8 cellular contexts compared by ENCODE assay signal in genomic region chr17:1153795-1154546, GRCh38. TPM values are rescaled to one million over a fixed set of nuclear protein-coding genes. Genes with fewer than 3 reads are reported as not detected.
DNase-seq lines count a peak whose midpoint lies in the region; ATAC-seq and TF ChIP-seq lines count a peak whose summit lies in the region.

No MANE protein-coding gene starts in this region.

- intact Hi-C loops in adrenal gland (cut with DNase I), result no loop called here
- intact Hi-C loops in aorta (cut with DNase I), result no loop called here

- WGBS in adrenal gland, 4 donors, result 62 to 78% (median 69%) methylated on average over 10 to 30 of the region's 30 CpGs
- WGBS in aorta, 2 donors, result 6 to 14% methylated on average over 30 of the region's 30 CpGs

- H3K36me3 ChIP-seq in BE2C, result no peaks in the 10 kb centered on the region
- peaks cover 0 to 7% of the 10 kb centered on the region in 2 donors for H3K36me3 ChIP-seq in adrenal gland (replicated peaks in 1 of 2)
- H3K36me3 ChIP-seq in iPS-18a (ENCODE audit: control insufficient read depth, low read depth, low read length), result peaks cover 6% of the 10 kb centered on the region
- H3K36me3 ChIP-seq in aorta (ENCODE audit: control insufficient read depth in 1 of 2, insufficient read depth in 2 of 2, low read length in 1 of 2), result peaks cover 0 to 1% of the 10 kb centered on the region in 2 donors

- no peaks in the 10 kb centered on the region for H3K4me1 Mint-ChIP-seq in activated CD8-positive, alpha-beta T cell treated with anti-CD3 and anti-CD28 coated beads, Interleukin-2, amount 10 ng/mL, durations not matched to agents 7 days and 5 days (ENCODE audit: low read depth)
- H3K4me1 Mint-ChIP-seq in stimulated activated naive CD8-positive, alpha-beta T cell treated with anti-CD3 and anti-CD28 coated beads, Interleukin-15, amount 100 ng/mL, for 72 hours, result no peaks in the 10 kb centered on the region

- POLR2A ChIA-PET in activated CD8-positive, alpha-beta T cell treated with anti-CD3 and anti-CD28 coated beads, Interleukin-2, amount 10 ng/mL, durations not matched to agents 7 days and 5 days (lab: Charles Lee), result no interaction called here

- no peaks in the 10 kb centered on the region for H3K4me1 ChIP-seq in BE2C
- peaks cover 4 to 11% of the 10 kb centered on the region in 2 donors for H3K4me1 ChIP-seq in adrenal gland (replicated peaks in 1 of 2)
- no peaks in the 10 kb centered on the region for H3K4me1 ChIP-seq in iPS-18a (ENCODE audit: control insufficient read depth, low read depth, low read length)
- H3K4me1 ChIP-seq in aorta (ENCODE audit: control insufficient read depth in 1 of 2, insufficient read depth in 2 of 2, low read length in 2 of 2), result no peaks in the 10 kb centered on the region

- H3K36me3 Mint-ChIP-seq in activated CD8-positive, alpha-beta T cell treated with anti-CD3 and anti-CD28 coated beads, Interleukin-2, amount 10 ng/mL, durations not matched to agents 7 days and 5 days (ENCODE audit: low read depth), result no peaks in the 10 kb centered on the region

- CTCF ChIA-PET in activated CD8-positive, alpha-beta T cell treated with anti-CD3 and anti-CD28 coated beads, Interleukin-2, amount 10 ng/mL, durations not matched to agents 7 days and 5 days (lab: Charles Lee), result no interaction called here

- no peaks in the 10 kb centered on the region for H3K27me3 ChIP-seq in BE2C
- H3K27me3 ChIP-seq in adrenal gland, result no peaks in the 10 kb centered on the region
- H3K27me3 ChIP-seq in iPS-18a (ENCODE audit: control insufficient read depth, insufficient read depth, low read length), result no peaks in the 10 kb centered on the region
- H3K27me3 ChIP-seq in aorta (ENCODE audit: control insufficient read depth in 1 of 2, insufficient read depth in 2 of 2, low read length in 1 of 2), result no peaks in the 10 kb centered on the region

- H3K9me3 Mint-ChIP-seq in activated CD8-positive, alpha-beta T cell treated with anti-CD3 and anti-CD28 coated beads, Interleukin-2, amount 10 ng/mL, durations not matched to agents 7 days and 5 days (ENCODE audit: insufficient read depth), result no peaks in the 10 kb centered on the region
- H3K9me3 Mint-ChIP-seq in stimulated activated naive CD8-positive, alpha-beta T cell treated with anti-CD3 and anti-CD28 coated beads, Interleukin-15, amount 100 ng/mL, for 72 hours, result no peaks in the 10 kb centered on the region

- DNase-seq in BE2C, result peak; percentile 70
- DNase-seq in M059J (ENCODE audit: low read depth), result peak; percentile 48
- DNase-seq in adrenal gland, result peak; percentile 53 to 93 (median 62)
- DNase-seq in aorta, result peak; percentile 89 to 93
- no peak for DNase-seq in activated CD8-positive, alpha-beta T cell treated with anti-CD3 and anti-CD28 coated beads, Interleukin-2, amount 10 ng/mL, durations not matched to agents 7 days and 5 days
- no peak for DNase-seq in stimulated activated naive CD8-positive, alpha-beta T cell treated with anti-CD3 and anti-CD28 coated beads, Interleukin-15, amount 100 ng/mL, for 72 hours

- H3K4me3 ChIP-seq in BE2C (ENCODE audit: low read depth, low read length) (peak overlapping the region; percentile 28), adrenal gland (no peak overlapping the region), iPS-18a (ENCODE audit: low read length) (no peak overlapping the region), aorta (ENCODE audit: low read length in 2 of 2) (no peak overlapping the region)

- no peak overlapping the region for H3K27ac Mint-ChIP-seq in activated CD8-positive, alpha-beta T cell treated with anti-CD3 and anti-CD28 coated beads, Interleukin-2, amount 10 ng/mL, durations not matched to agents 7 days and 5 days
- no peak overlapping the region for H3K27ac Mint-ChIP-seq in stimulated activated naive CD8-positive, alpha-beta T cell treated with anti-CD3 and anti-CD28 coated beads, Interleukin-15, amount 100 ng/mL, for 72 hours

- TF ChIP-seq CTCF in BE2C (IDR thresholded peaks at IDR 0.05; ENCODE audit: low read depth, low read length) (no peak), adrenal gland (IDR thresholded peaks at IDR 0.05) (no peak)

- H3K4me3 Mint-ChIP-seq in activated CD8-positive, alpha-beta T cell treated with anti-CD3 and anti-CD28 coated beads, Interleukin-2, amount 10 ng/mL, durations not matched to agents 7 days and 5 days, result no peak overlapping the region
- H3K4me3 Mint-ChIP-seq in stimulated activated naive CD8-positive, alpha-beta T cell treated with anti-CD3 and anti-CD28 coated beads, Interleukin-15, amount 100 ng/mL, for 72 hours, result no peak overlapping the region

- H3K9ac ChIP-seq in iPS-18a (ENCODE audit: low read length), result peak overlapping the region; percentile 28

- ATAC-seq in aorta (ENCODE audit: low FRiP score), result peak; percentile 87
- ATAC-seq in activated CD8-positive, alpha-beta T cell treated with anti-CD3 and anti-CD28 coated beads, Interleukin-2, amount 10 ng/mL, durations not matched to agents 7 days and 5 days, result no peak
- ATAC-seq in HG03378 (IDR thresholded peaks at IDR 0.05; ENCODE audit: unreplicated experiment), result no peak
- ATAC-seq in stimulated activated naive CD8-positive, alpha-beta T cell treated with anti-CD3 and anti-CD28 coated beads, Interleukin-15, amount 100 ng/mL, for 72 hours, result no peak

- no peak for TF ChIP-seq POLR2A in adrenal gland (IDR thresholded peaks at IDR 0.05)

- H3K9me3 ChIP-seq in BE2C (no peaks in the 10 kb centered on the region), adrenal gland (replicated peaks in 1 of 3) (no peaks in the 10 kb centered on the region), iPS-18a (ENCODE audit: control insufficient read depth, low read depth, low read length) (no peaks in the 10 kb centered on the region), aorta (ENCODE audit: control insufficient read depth, low read length) (no peaks in the 10 kb centered on the region)

- H3K27ac ChIP-seq in adrenal gland (peak overlapping the region in 2 of 5 donors; percentile 40 to 42), iPS-18a (ENCODE audit: low read length) (peak overlapping the region; percentile 24), aorta (ENCODE audit: low read depth in 1 of 2, low read length in 2 of 2) (no peak overlapping the region)

- no peaks in the 10 kb centered on the region for H3K27me3 Mint-ChIP-seq in activated CD8-positive, alpha-beta T cell treated with anti-CD3 and anti-CD28 coated beads, Interleukin-2, amount 10 ng/mL, durations not matched to agents 7 days and 5 days (ENCODE audit: low read depth)
- no peaks in the 10 kb centered on the region for H3K27me3 Mint-ChIP-seq in stimulated activated naive CD8-positive, alpha-beta T cell treated with anti-CD3 and anti-CD28 coated beads, Interleukin-15, amount 100 ng/mL, for 72 hours

RNA-seq across cellular contexts. Expression of gene ABR, which starts 25.8 kb away (rescaled TPM):
- 34.7 TPM for polyA plus RNA-seq in BE2C (2012; ENCODE audit: insufficient read depth, insufficient read length, low read depth)
- total RNA-seq in M059J (2014; rRNA removed; shearing (Covaris generic)), result 31.7 and 47.3 TPM in 2 replicates
- total RNA-seq in adrenal gland (100 to 1,000 TPM in 6 of 8 donors, 10 to 100 TPM in 2; 84.7 to 131 (median 113) TPM), aorta (100 to 1,000 TPM; 167 to 172 TPM)
- polyA plus RNA-seq in adrenal gland (100 to 1,000 TPM in 1 of 3 donors, 10 to 100 TPM in 2; 46.2 to 152 (median 51.9) TPM), aorta (10 to 100 TPM; 41.8 to 72.4 TPM)
- total RNA-seq in activated CD8-positive, alpha-beta T cell treated with anti-CD3 and anti-CD28 coated beads, Interleukin-2, amount 10 ng/mL, durations not matched to agents 7 days and 5 days, result 100 to 1,000 TPM; 143 to 156 TPM

Comparison
In these comparisons a context has a peak if more than half of its experiments do, and no peak if none do; other contexts are left out.
1. DNase-seq: peak in BE2C (single experiment), M059J (single experiment), adrenal gland (7 of 7) and aorta (2 of 2); none in activated CD8-positive, alpha-beta T cell treated with anti-CD3 and anti-CD28 coated beads, Interleukin-2, amount 10 ng/mL, durations not matched to agents 7 days and 5 days (single experiment) and stimulated activated naive CD8-positive, alpha-beta T cell treated with anti-CD3 and anti-CD28 coated beads, Interleukin-15, amount 100 ng/mL, for 72 hours (0 of 2).